Comparison of ENCODE assay signal across 26 cellular contexts in the genomic region with DNA sequence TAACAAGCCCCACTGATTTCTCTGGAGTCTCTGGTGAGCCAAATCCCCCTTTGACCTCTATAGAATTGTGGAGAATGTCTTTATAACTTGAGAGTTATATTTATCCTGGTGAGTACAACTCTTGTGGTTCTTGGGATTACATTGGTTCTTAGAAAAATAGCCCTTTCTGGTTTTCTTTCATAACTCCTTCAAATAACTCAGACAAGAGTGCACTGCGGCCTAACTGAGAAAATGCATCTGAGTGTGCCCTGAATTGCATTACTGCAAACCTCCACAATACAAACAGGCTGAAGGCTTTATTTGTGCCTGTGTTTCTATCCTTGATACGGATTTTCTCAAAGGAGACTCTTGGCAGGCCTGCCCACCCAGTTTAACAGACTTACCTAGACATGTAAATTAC. TPM values are rescaled to one million over a fixed set of nuclear protein-coding genes. Genes with fewer than 3 reads are reported as not detected.
DNase-seq lines count a peak whose midpoint lies in the region; ATAC-seq, FAIRE-seq and TF ChIP-seq lines count a peak whose summit lies in the region.
"Had no signal": no experiment of that assay in that cellular context is flagged by ENCODE, and none has a peak within 500 bp of the region (broad histone marks: within the 10 kb centered on the region; RNA-seq: fewer than 3 reads in every experiment).

No MANE protein-coding gene starts in this region.

- H3K9me3 ChIP-seq in A549 (no peaks in the 10 kb centered on the region), heart left ventricle (no peaks in the 10 kb centered on the region)
- H3K9me3 ChIP-seq: upper lobe of left lung had no signal

- no peaks in the 10 kb centered on the region for H3K9me3 Mint-ChIP-seq in HFFc6
- peaks cover 32% of the 10 kb centered on the region for H3K9me3 Mint-ChIP-seq in nephron progenitor cell
- H3K9me3 Mint-ChIP-seq: activated naive CD8-positive, alpha-beta T cell treated with anti-CD3 and anti-CD28 coated beads for 36 hours had no signal

- no peak overlapping the region for H3K4me3 ChIP-seq in A549
- H3K4me3 ChIP-seq in heart left ventricle = no peak overlapping the region
- H3K4me3 ChIP-seq: BLaER1, lung, upper lobe of left lung had no signal

- no peak overlapping the region for H3K4me2 ChIP-seq in A549
- H3K4me2 ChIP-seq: BLaER1 had no signal

- 89% methylated on average over 2 of the region's 2 CpGs for WGBS in A549 (ENCODE audit: missing lambda C conversion rate)
- 69 to 84% (median 77%) methylated on average over 2 of the region's 2 CpGs for WGBS in heart left ventricle, 4 donors

- ATAC-seq in A549 (no peak), heart left ventricle (no peak)
- ATAC-seq: activated CD4-positive, alpha-beta T cell treated with anti-CD3 and anti-CD28 coated beads for 36 hours; activated CD8-positive, alpha-beta T cell treated with anti-CD3 and anti-CD28 coated beads, Interleukin-2, amount 10 ng/mL, durations not matched to agents 7 days and 5 days; HCT116; SK-N-SH treated with all-trans-retinoic acid at 6 μM for 48 hours had no signal

- H3K4me3 Mint-ChIP-seq in HFFc6 (peak overlapping the region; percentile 19; the same call in 1 of the 2 replicates), nephron progenitor cell (peak overlapping the region; percentile 69)
- H3K4me3 Mint-ChIP-seq: activated CD4-positive, alpha-beta T cell treated with anti-CD3 and anti-CD28 coated beads for 36 hours; activated CD8-positive, alpha-beta T cell treated with anti-CD3 and anti-CD28 coated beads, Interleukin-2, amount 10 ng/mL, durations not matched to agents 7 days and 5 days; activated naive CD8-positive, alpha-beta T cell treated with anti-CD3 and anti-CD28 coated beads for 36 hours had no signal

- intact Hi-C loops in heart left ventricle (cut with DNase I) = no loop called here

- TF ChIP-seq POLR2A in A549 (IDR thresholded peaks at IDR 0.05; ENCODE audit: low read length) = no peak
- no peak for TF ChIP-seq POLR2A in heart left ventricle (IDR thresholded peaks at IDR 0.05)

- no peaks in the 10 kb centered on the region for H3K27me3 Mint-ChIP-seq in HFFc6 (ENCODE audit: insufficient read depth)
- no peaks in the 10 kb centered on the region for H3K27me3 Mint-ChIP-seq in nephron progenitor cell (ENCODE audit: low read depth, poor library complexity)
- H3K27me3 Mint-ChIP-seq: activated CD4-positive, alpha-beta T cell treated with anti-CD3 and anti-CD28 coated beads for 36 hours; activated naive CD8-positive, alpha-beta T cell treated with anti-CD3 and anti-CD28 coated beads for 36 hours had no signal

- H3K36me3 ChIP-seq in heart left ventricle = peaks cover 0 to 9% (median 0%) of the 10 kb centered on the region in 9 donors
- H3K36me3 ChIP-seq: upper lobe of left lung had no signal

- H3K4me1 ChIP-seq in A549 (peaks cover 21% of the 10 kb centered on the region), heart left ventricle (peaks cover 0 to 6% (median 0%) of the 10 kb centered on the region in 12 donors)
- H3K4me1 ChIP-seq: upper lobe of left lung had no signal

- peaks cover 0 to 12% (median 0%) of the 10 kb centered on the region in 9 donors for H3K27me3 ChIP-seq in heart left ventricle
- H3K27me3 ChIP-seq: BLaER1, upper lobe of left lung had no signal

- TF ChIP-seq EP300 in A549 (IDR thresholded peaks at IDR 0.05) = no peak

- TF ChIP-seq RAD21 in A549 (conservative IDR thresholded peaks at IDR 0.05 in 1 of 2, IDR thresholded peaks at IDR 0.05 in 1 of 2) = no peak

- DNase-seq in A549 (ENCODE audit: low read depth in 1 of 2, low spot score in 1 of 2) (no peak), HFFc6 (no peak), caudate nucleus (lab: John Stamatoyannopoulos, UW) (no peak), nephron progenitor cell (no peak), NAMALWA (ENCODE audit: low spot score) (no peak), HEK293T (ENCODE audit: extremely low spot score) (no peak), heart left ventricle (no peak)
- no peak for DNase-seq in stimulated activated naive CD4-positive, alpha-beta T cell (lab: John Stamatoyannopoulos, UW)
- DNase-seq: ACHN; activated CD4-positive, alpha-beta T cell treated with anti-CD3 and anti-CD28 coated beads for 36 hours; activated CD8-positive, alpha-beta T cell treated with anti-CD3 and anti-CD28 coated beads, Interleukin-2, amount 10 ng/mL, durations not matched to agents 7 days and 5 days; activated naive CD8-positive, alpha-beta T cell treated with anti-CD3 and anti-CD28 coated beads for 36 hours; activated T-cell treated with anti-CD3 and anti-CD28 coated beads for 4 hours; cerebellar nuclear complex; KG1; kidney; MM.1S; NCI-H1417 treated with DMSO at 0.1 percent for 48 hours; upper lobe of left lung had no signal

- H3K27ac Mint-ChIP-seq in HFFc6 = peak overlapping the region; percentile 61
- H3K27ac Mint-ChIP-seq in nephron progenitor cell = peak overlapping the region; percentile 73
- H3K27ac Mint-ChIP-seq: activated CD4-positive, alpha-beta T cell treated with anti-CD3 and anti-CD28 coated beads for 36 hours; activated CD8-positive, alpha-beta T cell treated with anti-CD3 and anti-CD28 coated beads, Interleukin-2, amount 10 ng/mL, durations not matched to agents 7 days and 5 days; activated naive CD8-positive, alpha-beta T cell treated with anti-CD3 and anti-CD28 coated beads for 36 hours had no signal

- POLR2A ChIA-PET in A549 (lab: Yijun Ruan, JAX) (no interaction called here), HEK293T (lab: Yijun Ruan, JAX) (no interaction called here)

- peaks cover 25% of the 10 kb centered on the region for H3K4me1 Mint-ChIP-seq in HFFc6 (ENCODE audit: low read depth)
- peaks cover 19% of the 10 kb centered on the region for H3K4me1 Mint-ChIP-seq in nephron progenitor cell

- H3K36me3 Mint-ChIP-seq in HFFc6 (ENCODE audit: low read depth) (peaks cover 14% of the 10 kb centered on the region), nephron progenitor cell (ENCODE audit: low read depth) (peaks cover 32% of the 10 kb centered on the region)

- CTCF ChIA-PET in A549 (lab: Yijun Ruan, JAX) (no interaction called here), HEK293T (lab: Yijun Ruan, JAX) (no interaction called here)

- H3K27ac ChIP-seq in A549 = no peak overlapping the region
- peak overlapping the region; percentile 44 for H3K27ac ChIP-seq in caudate nucleus (ENCODE audit: low read depth, low read length)
- H3K27ac ChIP-seq in heart left ventricle = no peak overlapping the region
- H3K27ac ChIP-seq: BLaER1 had no signal

- TF ChIP-seq CTCF in A549 (IDR thresholded peaks at IDR 0.05) (no peak), HFFc6 (IDR thresholded peaks at IDR 0.05) (no peak), nephron progenitor cell (IDR thresholded peaks at IDR 0.05) (no peak), heart left ventricle (IDR thresholded peaks at IDR 0.05) (no peak)

- FAIRE-seq in A549 (lab: Jason Lieb, UNC) = no peak
- FAIRE-seq: kidney had no signal

TF ChIP-seq in A549, 52 proteins besides CTCF, POLR2A, EP300 and RAD21 (continues in another document):
- TF ChIP-seq PHF8 (IDR thresholded peaks at IDR 0.05; ENCODE audit: borderline replicate concordance, low read depth) = no peak

TF ChIP-seq in HEK293T, 16 proteins besides CTCF, POLR2A, EP300 and RAD21:
- TF ChIP-seq SUZ12 (IDR thresholded peaks at IDR 0.05) = no peak

RNA-seq across cellular contexts. Expression of a gene that starts 2.7 kb away (rescaled TPM):
- polyA plus RNA-seq in A549 (2011; rRNA removed) (328 and 404 TPM in 2 replicates), A549 (2017; fragmentation: RNase III; extraction: RNeasy Plus Mini Kit Qiagen cat#74134 plus additional on column Dnase treatment) (313 to 391 TPM (median 382 TPM) in 3 replicates), heart left ventricle (10 to 100 TPM; 74.4 to 85.3 TPM)
- 213 and 310 TPM in 2 replicates for polyA plus RNA-seq in A549 (2012; cell fraction: cytosol; rRNA removed)
- 75.6 and 127 TPM in 2 replicates for polyA plus RNA-seq in A549 (2012; cell fraction: nucleus; rRNA removed)
- 41.8 and 47.2 TPM in 2 replicates for polyA minus RNA-seq in A549 (2011; rRNA and poly(A)+ RNA removed)
- total RNA-seq in HFFc6 (2021; fragmentation: NEBNext Ultra II Directional; extraction: Animal tissue kit (Norgen Biotek cat#: 25700)) = 100 to 1,000 TPM; 251 to 325 (median 291) TPM
- total RNA-seq in heart left ventricle = 100 to 1,000 TPM; 109 to 153 (median 122) TPM
- total RNA-seq: OCI-LY7 had no signal

RNA-seq across cellular contexts. Expression of a gene that starts 22.7 kb away (rescaled TPM):
- polyA plus RNA-seq in A549 (2011; rRNA removed) (39.2 and 83.7 TPM in 2 replicates), A549 (2017; fragmentation: RNase III; extraction: RNeasy Plus Mini Kit Qiagen cat#74134 plus additional on column Dnase treatment) (124 to 153 TPM (median 143 TPM) in 3 replicates), heart left ventricle (10 to 100 TPM; 56.5 to 59.7 TPM)
- polyA plus RNA-seq in A549 (2012; cell fraction: cytosol; rRNA removed) = 14.9 and 22.4 TPM in 2 replicates
- 3.3 and 5.1 TPM in 2 replicates for polyA plus RNA-seq in A549 (2012; cell fraction: nucleus; rRNA removed)
- 3.5 and 3.8 TPM in 2 replicates for polyA minus RNA-seq in A549 (2011; rRNA and poly(A)+ RNA removed)
- 10 to 100 TPM; 77.3 to 99.9 (median 83.0) TPM for total RNA-seq in HFFc6 (2021; fragmentation: NEBNext Ultra II Directional; extraction: Animal tissue kit (Norgen Biotek cat#: 25700))
- 10 to 100 TPM; 15.7 to 60.3 (median 27.1) TPM for total RNA-seq in heart left ventricle

RNA-seq across cellular contexts. Expression of a gene that starts 49.0 kb away (rescaled TPM):
- polyA plus RNA-seq in A549 (2011; rRNA removed) (not detected in 2 replicates), A549 (2017; fragmentation: RNase III; extraction: RNeasy Plus Mini Kit Qiagen cat#74134 plus additional on column Dnase treatment) (not detected in 3 replicates), heart left ventricle (1 to 10 TPM; 2.6 to 3.1 TPM)
- not detected in 2 replicates for polyA plus RNA-seq in A549 (2012; cell fraction: cytosol; rRNA removed)
- not detected in 2 replicates for polyA plus RNA-seq in A549 (2012; cell fraction: nucleus; rRNA removed)
- polyA minus RNA-seq in A549 (2011; rRNA and poly(A)+ RNA removed) = not detected in 2 replicates
- total RNA-seq in HFFc6 (2021; fragmentation: NEBNext Ultra II Directional; extraction: Animal tissue kit (Norgen Biotek cat#: 25700)) = 10 to 100 TPM; 12.3 to 17.5 (median 16.0) TPM
- total RNA-seq in heart left ventricle = 1 to 10 TPM; 1.5 to 5.8 (median 3.1) TPM
- total RNA-seq: activated CD4-positive, alpha-beta T cell treated with anti-CD3 and anti-CD28 coated beads for 36 hours; activated CD8-positive, alpha-beta T cell treated with anti-CD3 and anti-CD28 coated beads, Interleukin-2, amount 10 ng/mL, durations not matched to agents 7 days and 5 days; activated naive CD8-positive, alpha-beta T cell treated with anti-CD3 and anti-CD28 coated beads for 36 hours; NCI-H460; OCI-LY7; T-helper 2 cell treated with Interferon-gamma antibody and Interleukin-4, amounts not matched to agents 100 ng/mL and 5 ng/mL, for 36 hours had no signal
